1 cellular context compared by ENCODE assay signal in genomic region chr3:136984837-136985236, GRCh38.
TF ChIP-seq lines count a peak whose summit lies in the region.

No MANE protein-coding gene starts in this region.

TF ChIP-seq in WTC11, 78 proteins besides CTCF, POLR2A, EP300 and RAD21 (continued from another document):
- TF ChIP-seq, protein P1, sequence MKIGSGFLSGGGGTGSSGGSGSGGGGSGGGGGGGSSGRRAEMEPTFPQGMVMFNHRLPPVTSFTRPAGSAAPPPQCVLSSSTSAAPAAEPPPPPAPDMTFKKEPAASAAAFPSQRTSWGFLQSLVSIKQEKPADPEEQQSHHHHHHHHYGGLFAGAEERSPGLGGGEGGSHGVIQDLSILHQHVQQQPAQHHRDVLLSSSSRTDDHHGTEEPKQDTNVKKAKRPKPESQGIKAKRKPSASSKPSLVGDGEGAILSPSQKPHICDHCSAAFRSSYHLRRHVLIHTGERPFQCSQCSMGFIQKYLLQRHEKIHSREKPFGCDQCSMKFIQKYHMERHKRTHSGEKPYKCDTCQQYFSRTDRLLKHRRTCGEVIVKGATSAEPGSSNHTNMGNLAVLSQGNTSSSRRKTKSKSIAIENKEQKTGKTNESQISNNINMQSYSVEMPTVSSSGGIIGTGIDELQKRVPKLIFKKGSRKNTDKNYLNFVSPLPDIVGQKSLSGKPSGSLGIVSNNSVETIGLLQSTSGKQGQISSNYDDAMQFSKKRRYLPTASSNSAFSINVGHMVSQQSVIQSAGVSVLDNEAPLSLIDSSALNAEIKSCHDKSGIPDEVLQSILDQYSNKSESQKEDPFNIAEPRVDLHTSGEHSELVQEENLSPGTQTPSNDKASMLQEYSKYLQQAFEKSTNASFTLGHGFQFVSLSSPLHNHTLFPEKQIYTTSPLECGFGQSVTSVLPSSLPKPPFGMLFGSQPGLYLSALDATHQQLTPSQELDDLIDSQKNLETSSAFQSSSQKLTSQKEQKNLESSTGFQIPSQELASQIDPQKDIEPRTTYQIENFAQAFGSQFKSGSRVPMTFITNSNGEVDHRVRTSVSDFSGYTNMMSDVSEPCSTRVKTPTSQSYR (CRISPR knock-in tag; IDR thresholded peaks at IDR 0.05), result no peak
- TF ChIP-seq, protein P2, sequence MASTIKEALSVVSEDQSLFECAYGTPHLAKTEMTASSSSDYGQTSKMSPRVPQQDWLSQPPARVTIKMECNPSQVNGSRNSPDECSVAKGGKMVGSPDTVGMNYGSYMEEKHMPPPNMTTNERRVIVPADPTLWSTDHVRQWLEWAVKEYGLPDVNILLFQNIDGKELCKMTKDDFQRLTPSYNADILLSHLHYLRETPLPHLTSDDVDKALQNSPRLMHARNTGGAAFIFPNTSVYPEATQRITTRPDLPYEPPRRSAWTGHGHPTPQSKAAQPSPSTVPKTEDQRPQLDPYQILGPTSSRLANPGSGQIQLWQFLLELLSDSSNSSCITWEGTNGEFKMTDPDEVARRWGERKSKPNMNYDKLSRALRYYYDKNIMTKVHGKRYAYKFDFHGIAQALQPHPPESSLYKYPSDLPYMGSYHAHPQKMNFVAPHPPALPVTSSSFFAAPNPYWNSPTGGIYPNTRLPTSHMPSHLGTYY (CRISPR knock-in tag; IDR thresholded peaks at IDR 0.05), result no peak
